8 cellular contexts compared by ENCODE assay signal in the genomic region with DNA sequence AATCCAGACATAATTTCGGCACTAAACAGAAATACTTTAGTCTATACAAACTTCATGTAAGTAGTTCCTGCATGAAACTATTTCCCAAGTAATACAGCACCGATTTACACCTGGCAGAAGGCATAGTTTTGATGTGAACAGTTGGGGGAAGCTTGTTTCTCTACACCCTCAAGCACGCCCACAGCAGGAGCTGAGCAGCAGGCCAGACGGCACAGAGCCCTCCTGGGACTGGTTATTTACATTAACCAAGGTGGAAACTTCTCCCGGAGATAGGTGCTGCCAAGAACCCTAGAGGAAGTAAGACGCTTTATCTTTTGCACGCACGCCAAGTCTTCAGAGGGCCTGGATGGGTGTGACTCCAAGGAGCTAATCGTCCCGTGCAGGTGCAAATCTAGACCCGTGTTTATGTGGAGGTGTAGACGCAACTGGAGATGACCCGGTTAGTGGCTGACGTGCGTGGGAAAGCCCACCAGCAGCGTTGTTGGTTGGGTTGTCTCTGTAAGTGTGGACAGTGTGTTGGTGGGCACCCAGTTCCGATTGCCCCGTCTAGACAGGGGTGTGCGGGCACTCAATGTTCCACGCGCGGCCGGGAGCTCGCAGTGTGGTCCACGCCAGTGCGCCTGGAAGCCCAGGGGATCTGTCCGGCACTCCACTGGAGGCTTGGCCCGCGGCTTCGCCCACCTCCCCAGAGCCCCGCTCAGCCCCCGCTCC. TPM values are rescaled to one million over a fixed set of nuclear protein-coding genes. Genes with fewer than 3 reads are reported as not detected.
A peak's percentile ranks its signal among the peaks of the same experiment; 100 is the strongest.
DNase-seq lines count a peak whose midpoint lies in the region; ATAC-seq and TF ChIP-seq lines count a peak whose summit lies in the region.

No MANE protein-coding gene starts in this region.

- H3K4me3 Mint-ChIP-seq in glutamatergic neuron (ENCODE audit: unreplicated experiment) (peak overlapping the region; percentile 86), osteocyte (ENCODE audit: unreplicated experiment) (peak overlapping the region; percentile 77)

- peaks cover 11% of the 10 kb centered on the region for H3K4me1 Mint-ChIP-seq in glutamatergic neuron (ENCODE audit: low read depth, unreplicated experiment)
- peaks cover 30% of the 10 kb centered on the region for H3K4me1 Mint-ChIP-seq in osteocyte (ENCODE audit: unreplicated experiment)

- no peaks in the 10 kb centered on the region for H3K27me3 ChIP-seq in HUES6 (ENCODE audit: control insufficient read depth, insufficient read depth, low read length)
- H3K27me3 ChIP-seq in upper lobe of left lung, result no peaks in the 10 kb centered on the region

- H3K4me3 ChIP-seq in HUES6 (ENCODE audit: low read depth, low read length) (peak overlapping the region; percentile 82), upper lobe of left lung (peak overlapping the region; percentile 28 to 90 (median 82))

- in situ Hi-C loops in Caki2 (cut with HindIII; ENCODE audit: low pct_unique_long_range_greater_than_20kb, low sequenced_read_pairs), result no loop called here

- POLR2A ChIA-PET in RWPE1 (lab: Yijun Ruan, JAX; ENCODE audit: low non-redundant PET), result interaction anchor here (0.7 kb wide), 1 partner anchor 56 kb away, joined by 3 read pairs; no protein-coding TSS in a partner anchor

- no peaks in the 10 kb centered on the region for H3K9me3 ChIP-seq in HUES6 (ENCODE audit: control insufficient read depth, insufficient read depth, low read depth, low read length)
- no peaks in the 10 kb centered on the region for H3K9me3 ChIP-seq in upper lobe of left lung

- ATAC-seq in GM21423 (IDR thresholded peaks at IDR 0.05; ENCODE audit: unreplicated experiment) (peak; percentile 68), upper lobe of left lung (ENCODE audit: low FRiP score in 2 of 2) (peak; percentile 25 to 64)

- peak in 2 of 4 donors; percentile 45 to 56 for TF ChIP-seq POLR2A in upper lobe of left lung (IDR thresholded peaks at IDR 0.05)

- CTCF ChIA-PET in RWPE1 (lab: Yijun Ruan, JAX), result interaction anchor here (0.6 to 1.2 kb wide), 3 partner anchors 36 to 677 kb away, joined by 3 to 5 read pairs (median 3); no protein-coding TSS in a partner anchor

- H3K9ac ChIP-seq in HUES6 (ENCODE audit: low read length), result peak overlapping the region; percentile 46

- TF ChIP-seq CTCF in RWPE1 (conservative IDR thresholded peaks at IDR 0.05; ENCODE audit: low read depth) (no peak), glutamatergic neuron (IDR thresholded peaks at IDR 0.05; ENCODE audit: partially characterized antibody, unreplicated experiment) (no peak), osteocyte (IDR thresholded peaks at IDR 0.05) (no peak), upper lobe of left lung (IDR thresholded peaks at IDR 0.05) (peak in 1 of 6 experiments; percentile 25)

- no peaks in the 10 kb centered on the region for H3K36me3 Mint-ChIP-seq in glutamatergic neuron (ENCODE audit: unreplicated experiment)
- peaks cover 6% of the 10 kb centered on the region for H3K36me3 Mint-ChIP-seq in osteocyte (ENCODE audit: unreplicated experiment)

- H3K27me3 Mint-ChIP-seq in glutamatergic neuron (ENCODE audit: unreplicated experiment), result peaks cover 8% of the 10 kb centered on the region
- H3K27me3 Mint-ChIP-seq in osteocyte (ENCODE audit: unreplicated experiment), result no peaks in the 10 kb centered on the region

- H3K36me3 ChIP-seq in HUES6 (ENCODE audit: control insufficient read depth, insufficient read depth, low read length) (no peaks in the 10 kb centered on the region), upper lobe of left lung (no peaks in the 10 kb centered on the region)

- H3K4me1 ChIP-seq in HUES6 (ENCODE audit: control insufficient read depth, insufficient read depth, low read length) (peaks cover 29% of the 10 kb centered on the region), upper lobe of left lung (peaks cover 33 to 58% (median 48%) of the 10 kb centered on the region in 4 donors)

- H3K27ac ChIP-seq in HUES6 (ENCODE audit: low read depth, low read length), result no peak overlapping the region
- peak overlapping the region; percentile 94 for H3K27ac ChIP-seq in RWPE1
- peak overlapping the region; percentile 97 to 98 (median 97) for H3K27ac ChIP-seq in upper lobe of left lung

- DNase-seq in Caki2 (ENCODE audit: low read depth), result peak; percentile 67
- peak; percentile 38 for DNase-seq in RWPE1 (ENCODE audit: low spot score)
- DNase-seq in activated gamma-delta T cell treated with anti-CD3 and anti-CD28 coated beads, Interleukin-2, amount 50 U/mL, for 16 hours (ENCODE audit: low read depth), result peak; percentile 51
- peak; percentile 25 for DNase-seq in glutamatergic neuron
- DNase-seq in osteocyte (ENCODE audit: extremely low spot score, unreplicated experiment), result no peak
- DNase-seq in upper lobe of left lung, result peak; percentile 51 to 93

- peak overlapping the region; percentile 82 for H3K27ac Mint-ChIP-seq in glutamatergic neuron (ENCODE audit: unreplicated experiment)
- peak overlapping the region; percentile 86 for H3K27ac Mint-ChIP-seq in osteocyte (ENCODE audit: unreplicated experiment)

- WGBS in upper lobe of left lung, 2 donors, result 3 to 4% methylated on average over 14 to 26 of the region's 32 CpGs

- H3K9me3 Mint-ChIP-seq in glutamatergic neuron (ENCODE audit: unreplicated experiment), result peaks cover 3% of the 10 kb centered on the region
- no peaks in the 10 kb centered on the region for H3K9me3 Mint-ChIP-seq in osteocyte (ENCODE audit: unreplicated experiment)

- peak in 3 of 4 donors; percentile 6 to 75 (median 70) for TF ChIP-seq EP300 in upper lobe of left lung (IDR thresholded peaks at IDR 0.05)

RNA-seq across cellular contexts. Expression of gene TCP11L2, which starts 0.8 kb away (rescaled TPM):
- 6.8 and 7.9 TPM in 2 replicates for total RNA-seq in Caki2 (2014; rRNA removed; shearing (Covaris generic); ENCODE audit: low replicate concordance)
- 17.1 TPM for total RNA-seq in glutamatergic neuron (ENCODE audit: unreplicated experiment)
- 42.7 and 46.9 TPM in 2 replicates for total RNA-seq in osteocyte
- total RNA-seq in upper lobe of left lung, result 10 to 100 TPM; 43.2 to 77.5 (median 56.2) TPM

RNA-seq across cellular contexts. Expression of gene CKAP4, which starts 53.9 kb away (rescaled TPM):
- 39.1 and 55.8 TPM in 2 replicates for total RNA-seq in Caki2 (2014; rRNA removed; shearing (Covaris generic); ENCODE audit: low replicate concordance)
- total RNA-seq in glutamatergic neuron (ENCODE audit: unreplicated experiment) (87.0 TPM), osteocyte (182 and 197 TPM in 2 replicates), upper lobe of left lung (10 to 100 TPM; 16.8 to 70.8 (median 44.5) TPM)

RNA-seq across cellular contexts. Expression of gene POLR3B, which starts 55.8 kb away (rescaled TPM):
- total RNA-seq in Caki2 (2014; rRNA removed; shearing (Covaris generic); ENCODE audit: low replicate concordance), result 0.17 and 0.78 TPM in 2 replicates
- total RNA-seq in glutamatergic neuron (ENCODE audit: unreplicated experiment) (12.1 TPM), osteocyte (8.1 and 8.4 TPM in 2 replicates), upper lobe of left lung (10 to 100 TPM in 3 of 6 donors, 1 to 10 TPM in 3; 7.2 to 14.7 (median 10.6) TPM)
